1 cellular context compared by ENCODE assay signal in the genomic region with DNA sequence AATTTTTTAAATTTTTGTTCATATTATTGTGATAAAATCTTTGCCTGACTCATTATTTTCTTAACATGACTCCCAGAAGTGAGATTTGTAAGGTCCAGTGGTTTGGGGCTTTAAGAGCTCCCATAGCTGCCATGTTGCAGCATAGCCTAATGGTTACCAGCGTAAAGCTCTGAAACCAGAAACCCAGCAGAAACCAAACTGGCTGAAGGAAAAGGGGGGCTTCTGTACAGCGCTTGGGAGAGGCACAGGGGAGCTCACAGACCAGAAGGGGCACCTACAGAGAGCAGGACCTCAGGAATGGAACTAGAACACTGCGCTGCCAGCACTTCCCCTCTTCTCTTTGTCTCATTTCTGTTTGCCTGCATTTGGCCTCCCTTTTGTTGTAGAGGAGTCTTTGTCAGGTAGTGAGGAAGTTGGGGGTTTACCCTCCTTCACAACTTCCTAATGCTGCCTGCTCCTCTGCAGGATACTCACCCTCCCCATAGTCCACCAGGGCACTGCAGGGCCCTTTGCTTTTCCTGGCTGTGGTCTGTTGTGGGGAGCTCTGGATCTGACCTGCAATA.
TF ChIP-seq lines count a peak whose summit lies in the region.

No MANE protein-coding gene starts in this region.

TF ChIP-seq in IMR-90, 13 proteins besides CTCF, POLR2A, EP300 and RAD21:
- TF ChIP-seq NFE2L2 (IDR thresholded peaks at IDR 0.05; ENCODE audit: low read depth, low read length) (no peak), MAZ (IDR thresholded peaks at IDR 0.05; ENCODE audit: borderline replicate concordance, low read depth, low read length) (no peak), FOS (IDR thresholded peaks at IDR 0.05; ENCODE audit: low read depth, low read length) (no peak)
